ENCODE assay signal across 15 cellular contexts in the genomic region with DNA sequence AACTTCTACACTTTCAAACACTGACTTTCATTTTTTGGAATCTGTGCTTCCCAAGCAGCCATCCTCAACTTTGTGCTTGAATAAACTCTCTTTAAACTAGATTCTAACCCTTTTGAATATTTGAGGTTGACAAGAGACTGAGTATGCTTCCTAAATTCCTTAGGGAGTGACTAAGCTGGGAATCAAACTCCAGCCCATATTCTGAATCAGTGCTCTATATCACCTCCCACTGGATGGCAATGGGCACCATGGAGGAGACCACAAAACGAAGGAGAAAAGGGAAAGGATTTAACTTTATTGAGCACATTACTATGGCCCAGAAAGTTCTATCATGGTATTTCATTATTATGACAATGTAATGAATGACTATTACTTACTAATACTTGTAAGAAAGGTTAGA.
DNase-seq lines count a peak whose midpoint lies in the region; ATAC-seq and TF ChIP-seq lines count a peak whose summit lies in the region.
"Had no signal": no experiment of that assay in that cellular context is flagged by ENCODE, and none has a peak within 500 bp of the region (broad histone marks: within the 10 kb centered on the region; RNA-seq: fewer than 3 reads in every experiment).

No MANE protein-coding gene starts in this region.

- ATAC-seq in SK-N-SH treated with all-trans-retinoic acid at 6 μM for 48 hours: peak; percentile 93
- no peak for ATAC-seq in GM18909 (IDR thresholded peaks at IDR 0.05; ENCODE audit: poor library complexity, unreplicated experiment)
- ATAC-seq: activated naive CD8-positive, alpha-beta T cell treated with anti-CD3 and anti-CD28 coated beads, Interleukin-2, amount 50 U/mL, for 24 hours; Panc1; right cardiac atrium had no signal

- no peak overlapping the region for H3K4me3 ChIP-seq in fibroblast of mammary gland (ENCODE audit: control insufficient read depth, low read depth, low read length)

- TF ChIP-seq CTCF in fibroblast of mammary gland (conservative IDR thresholded peaks at IDR 0.05; ENCODE audit: control insufficient read depth, insufficient read depth, low read depth, low read length): peak; percentile 51

- DNase-seq in DMS 273 (lab: John Stamatoyannopoulos, UW; ENCODE audit: unreplicated experiment): peak; percentile 32
- no peak for DNase-seq in DMS 273 treated with DMSO at 0.1 percent for 48 hours (lab: John Stamatoyannopoulos, UW)
- peak; percentile 85 for DNase-seq in fibroblast of mammary gland (ENCODE audit: low read depth)
- no peak for DNase-seq in activated CD8-positive, alpha-beta memory T cell treated with anti-CD3 and anti-CD28 coated beads, Interleukin-2, amount 50 U/mL, for 48 hours
- no peak for DNase-seq in caudate nucleus (lab: John Stamatoyannopoulos, UW)
- DNase-seq in SIG-M5 (lab: John Stamatoyannopoulos, UW): no peak
- DNase-seq: 8988T; activated CD8-positive, alpha-beta memory T cell treated with anti-CD3 and anti-CD28 coated beads, Interleukin-2, amount 50 U/mL, for 4 hours; activated naive CD8-positive, alpha-beta T cell treated with anti-CD3 and anti-CD28 coated beads, Interleukin-2, amount 50 U/mL, for 24 hours; MM.1S; NCI-H2227 treated with DMSO at 0.1 percent for 48 hours; right cardiac atrium had no signal

- no peak overlapping the region for H3K27ac ChIP-seq in caudate nucleus (ENCODE audit: low read depth, low read length)

TF ChIP-seq in SK-N-SH treated with all-trans-retinoic acid at 6 μM for 48 hours, 23 proteins besides CTCF, POLR2A, EP300 and RAD21:
- TF ChIP-seq POU6F1 (CRISPR knock-in tag; IDR thresholded peaks at IDR 0.05; ENCODE audit: borderline replicate concordance, low read depth) (0 out of 2 replicates have a peak, but pooled peaks have one; percentile 10), ZNF565 (CRISPR knock-in tag; conservative IDR thresholded peaks at IDR 0.05; ENCODE audit: low read depth) (no peak)

Comparison
In these comparisons a context has a peak if more than half of its experiments do, and no peak if none do; other contexts are left out.
1. DNase-seq: peak in DMS 273 (single experiment) and fibroblast of mammary gland (single experiment); none in DMS 273 treated with DMSO at 0.1 percent for 48 hours (single experiment), activated CD8-positive, alpha-beta memory T cell treated with anti-CD3 and anti-CD28 coated beads, Interleukin-2, amount 50 U/mL, for 48 hours (single experiment), caudate nucleus (0 of 61) and SIG-M5 (single experiment).